Comparison of ENCODE assay signal across 10 cellular contexts in genomic region chr10:80493482-80494021, GRCh38. TPM values are rescaled to one million over a fixed set of nuclear protein-coding genes. Genes with fewer than 3 reads are reported as not detected.
DNase-seq lines count a peak whose midpoint lies in the region; ATAC-seq, FAIRE-seq and TF ChIP-seq lines count a peak whose summit lies in the region.
"Had no signal": no experiment of that assay in that cellular context is flagged by ENCODE, and none has a peak within 500 bp of the region (broad histone marks: within the 10 kb centered on the region; RNA-seq: fewer than 3 reads in every experiment).

No MANE protein-coding gene starts in this region.

- no peak for TF ChIP-seq POLR2A in Peyer's patch (IDR thresholded peaks at IDR 0.05)

- no peaks in the 10 kb centered on the region for H3K27me3 Mint-ChIP-seq in stimulated activated naive CD8-positive, alpha-beta T cell treated with anti-CD3 and anti-CD28 coated beads, Interleukin-15, Interleukin-2, amounts not matched to agents 100 ng/mL and 50 ng/mL, for 24 hours

- H3K9me2 ChIP-seq in GM23248 (ENCODE audit: insufficient read depth), result no peaks in the 10 kb centered on the region

- peak overlapping the region; percentile 44 for H3K4me3 Mint-ChIP-seq in stimulated activated naive CD8-positive, alpha-beta T cell treated with anti-CD3 and anti-CD28 coated beads, Interleukin-15, Interleukin-2, amounts not matched to agents 100 ng/mL and 50 ng/mL, for 24 hours

- H3K27me3 ChIP-seq in GM23248 (replicated peaks; ENCODE audit: insufficient read depth) (no peaks in the 10 kb centered on the region), Peyer's patch (no peaks in the 10 kb centered on the region), colonic mucosa (no peaks in the 10 kb centered on the region)

- H3K4me3 ChIP-seq in GM23248 (no peak overlapping the region), Peyer's patch (no peak overlapping the region), fibroblast of mammary gland (ENCODE audit: control insufficient read depth, low read depth, low read length) (no peak overlapping the region), colonic mucosa (no peak overlapping the region)

- no peak overlapping the region for H2AFZ ChIP-seq in GM23248

- intact Hi-C loops in colonic mucosa (cut with DNase I), result no loop called here

- peaks cover 76% of the 10 kb centered on the region for H3K36me3 Mint-ChIP-seq in stimulated activated naive CD8-positive, alpha-beta T cell treated with anti-CD3 and anti-CD28 coated beads, Interleukin-15, Interleukin-2, amounts not matched to agents 100 ng/mL and 50 ng/mL, for 24 hours (ENCODE audit: low read depth)

- peak overlapping the region; percentile 6 for H3K4me2 ChIP-seq in GM23248 (ENCODE audit: unreplicated experiment)

- H3K27ac ChIP-seq in GM23248 (peak overlapping the region; percentile 35), Peyer's patch (peak overlapping the region in 3 of 4 donors; percentile 13 to 50 (median 13)), colonic mucosa (no peak overlapping the region)

- no peak overlapping the region for H3K9ac ChIP-seq in GM23248
- no peak overlapping the region for H3K9ac ChIP-seq in colonic mucosa (ENCODE audit: low read depth in 2 of 2, low read length in 2 of 2)

- 16 to 20% methylated on average over 4 of the region's 4 CpGs for WGBS in GM23248 (ENCODE audit: low coverage in 1 of 2, low lambda C conversion rate in 2 of 2, missing lambda C conversion rate in 2 of 2), 2 experiments

- H3K9me3 Mint-ChIP-seq in stimulated activated naive CD8-positive, alpha-beta T cell treated with anti-CD3 and anti-CD28 coated beads, Interleukin-15, Interleukin-2, amounts not matched to agents 100 ng/mL and 50 ng/mL, for 24 hours, result no peaks in the 10 kb centered on the region

- DNase-seq in GM18507 (ENCODE audit: extremely low spot score, insufficient read length, low read depth) (no peak), GM23248 (peak; percentile 79), Peyer's patch (peak in 1 of 3 donors; percentile 42), fibroblast of mammary gland (ENCODE audit: low read depth) (peak; percentile 92), colonic mucosa (no peak), HPDE6-E6E7 (ENCODE audit: extremely low spot score) (no peak)

- peak; percentile 44 for FAIRE-seq in GM18507 (lab: Jason Lieb, UNC)

- peak overlapping the region; percentile 93 for H3K27ac Mint-ChIP-seq in stimulated activated naive CD8-positive, alpha-beta T cell treated with anti-CD3 and anti-CD28 coated beads, Interleukin-15, Interleukin-2, amounts not matched to agents 100 ng/mL and 50 ng/mL, for 24 hours

- ATAC-seq in HG03045 (IDR thresholded peaks at IDR 0.05; ENCODE audit: unreplicated experiment), result no peak
- ATAC-seq: Panc1 had no signal

- TF ChIP-seq CTCF in Peyer's patch (IDR thresholded peaks at IDR 0.05), result no peak
- TF ChIP-seq CTCF in fibroblast of mammary gland (conservative IDR thresholded peaks at IDR 0.05; ENCODE audit: control insufficient read depth, insufficient read depth, low read depth, low read length), result no peak
- TF ChIP-seq CTCF in colonic mucosa (IDR thresholded peaks at IDR 0.05), result no peak

- H3K79me2 ChIP-seq in GM23248 (ENCODE audit: insufficient read depth), result peaks cover 71% of the 10 kb centered on the region

- H3K9me3 ChIP-seq in GM23248 (ENCODE audit: low read depth) (no peaks in the 10 kb centered on the region), Peyer's patch (no peaks in the 10 kb centered on the region), colonic mucosa (no peaks in the 10 kb centered on the region)

- in situ Hi-C loops in GM23248 (cut with MboI), result no loop called here

- H3K4me1 ChIP-seq in GM23248 (ENCODE audit: insufficient read depth), result peaks cover 27% of the 10 kb centered on the region
- H3K4me1 ChIP-seq in Peyer's patch, result peaks cover 0 to 41% (median 21%) of the 10 kb centered on the region in 4 donors
- peaks cover 21% of the 10 kb centered on the region for H3K4me1 ChIP-seq in colonic mucosa

- H3K4me1 Mint-ChIP-seq in stimulated activated naive CD8-positive, alpha-beta T cell treated with anti-CD3 and anti-CD28 coated beads, Interleukin-15, Interleukin-2, amounts not matched to agents 100 ng/mL and 50 ng/mL, for 24 hours (ENCODE audit: low read depth), result peaks cover 100% of the 10 kb centered on the region

- H3K36me3 ChIP-seq in GM23248 (ENCODE audit: low read depth), result no peaks in the 10 kb centered on the region
- peaks cover 0 to 39% (median 0%) of the 10 kb centered on the region in 3 donors for H3K36me3 ChIP-seq in Peyer's patch
- H3K36me3 ChIP-seq in colonic mucosa, result no peaks in the 10 kb centered on the region

- H4K20me1 ChIP-seq in GM23248 (ENCODE audit: insufficient read depth), result no peaks in the 10 kb centered on the region

- H3F3A ChIP-seq in GM23248 (ENCODE audit: insufficient read depth), result peaks cover 36% of the 10 kb centered on the region

RNA-seq across cellular contexts. Expression of gene TSPAN14, which starts 39.4 kb away (rescaled TPM):
- 14.1 and 16.1 TPM in 2 replicates for total RNA-seq in GM23248 (2014; rRNA removed; shearing (Covaris generic))
- 22.9 and 23.7 TPM in 2 replicates for polyA plus RNA-seq in GM23248 (2016; fragmentation: Nextera tagmentation; extraction: Ambion mirVana)
- total RNA-seq in Peyer's patch (10 to 100 TPM; 51.2 to 72.0 (median 68.0) TPM), colonic mucosa (10 to 100 TPM; 83.5 to 91.7 TPM)

RNA-seq across cellular contexts. Expression of gene SH2D4B, which starts 44.1 kb away (rescaled TPM):
- not detected in 2 replicates for total RNA-seq in GM23248 (2014; rRNA removed; shearing (Covaris generic))
- polyA plus RNA-seq in GM23248 (2016; fragmentation: Nextera tagmentation; extraction: Ambion mirVana), result not detected in 2 replicates
- not detected for total RNA-seq in Peyer's patch
- total RNA-seq in colonic mucosa, result not detected
- total RNA-seq: kidney epithelial cell had no signal

Comparison
In these comparisons a context has a peak if more than half of its experiments do, and no peak if none do; other contexts are left out.
1. DNase-seq: peak in GM23248 (single experiment) and fibroblast of mammary gland (single experiment); none in GM18507 (single experiment), colonic mucosa (single experiment) and HPDE6-E6E7 (single experiment).